1 cellular context compared by ENCODE assay signal in genomic region chr10:132579027-132579859, GRCh38.
TF ChIP-seq lines count a peak whose summit lies in the region.

No MANE protein-coding gene starts in this region.

TF ChIP-seq in GM23338, 12 proteins besides CTCF, POLR2A, EP300 and RAD21 (continued from another document):
- TF ChIP-seq NANOG (IDR thresholded peaks at IDR 0.05; ENCODE audit: borderline replicate concordance) (no peak), ZNF114 (CRISPR knock-in tag; IDR thresholded peaks at IDR 0.05) (no peak), EZH2 (IDR thresholded peaks at IDR 0.05; ENCODE audit: low read depth, unreplicated experiment) (no peak)
- TF ChIP-seq, protein P1, sequence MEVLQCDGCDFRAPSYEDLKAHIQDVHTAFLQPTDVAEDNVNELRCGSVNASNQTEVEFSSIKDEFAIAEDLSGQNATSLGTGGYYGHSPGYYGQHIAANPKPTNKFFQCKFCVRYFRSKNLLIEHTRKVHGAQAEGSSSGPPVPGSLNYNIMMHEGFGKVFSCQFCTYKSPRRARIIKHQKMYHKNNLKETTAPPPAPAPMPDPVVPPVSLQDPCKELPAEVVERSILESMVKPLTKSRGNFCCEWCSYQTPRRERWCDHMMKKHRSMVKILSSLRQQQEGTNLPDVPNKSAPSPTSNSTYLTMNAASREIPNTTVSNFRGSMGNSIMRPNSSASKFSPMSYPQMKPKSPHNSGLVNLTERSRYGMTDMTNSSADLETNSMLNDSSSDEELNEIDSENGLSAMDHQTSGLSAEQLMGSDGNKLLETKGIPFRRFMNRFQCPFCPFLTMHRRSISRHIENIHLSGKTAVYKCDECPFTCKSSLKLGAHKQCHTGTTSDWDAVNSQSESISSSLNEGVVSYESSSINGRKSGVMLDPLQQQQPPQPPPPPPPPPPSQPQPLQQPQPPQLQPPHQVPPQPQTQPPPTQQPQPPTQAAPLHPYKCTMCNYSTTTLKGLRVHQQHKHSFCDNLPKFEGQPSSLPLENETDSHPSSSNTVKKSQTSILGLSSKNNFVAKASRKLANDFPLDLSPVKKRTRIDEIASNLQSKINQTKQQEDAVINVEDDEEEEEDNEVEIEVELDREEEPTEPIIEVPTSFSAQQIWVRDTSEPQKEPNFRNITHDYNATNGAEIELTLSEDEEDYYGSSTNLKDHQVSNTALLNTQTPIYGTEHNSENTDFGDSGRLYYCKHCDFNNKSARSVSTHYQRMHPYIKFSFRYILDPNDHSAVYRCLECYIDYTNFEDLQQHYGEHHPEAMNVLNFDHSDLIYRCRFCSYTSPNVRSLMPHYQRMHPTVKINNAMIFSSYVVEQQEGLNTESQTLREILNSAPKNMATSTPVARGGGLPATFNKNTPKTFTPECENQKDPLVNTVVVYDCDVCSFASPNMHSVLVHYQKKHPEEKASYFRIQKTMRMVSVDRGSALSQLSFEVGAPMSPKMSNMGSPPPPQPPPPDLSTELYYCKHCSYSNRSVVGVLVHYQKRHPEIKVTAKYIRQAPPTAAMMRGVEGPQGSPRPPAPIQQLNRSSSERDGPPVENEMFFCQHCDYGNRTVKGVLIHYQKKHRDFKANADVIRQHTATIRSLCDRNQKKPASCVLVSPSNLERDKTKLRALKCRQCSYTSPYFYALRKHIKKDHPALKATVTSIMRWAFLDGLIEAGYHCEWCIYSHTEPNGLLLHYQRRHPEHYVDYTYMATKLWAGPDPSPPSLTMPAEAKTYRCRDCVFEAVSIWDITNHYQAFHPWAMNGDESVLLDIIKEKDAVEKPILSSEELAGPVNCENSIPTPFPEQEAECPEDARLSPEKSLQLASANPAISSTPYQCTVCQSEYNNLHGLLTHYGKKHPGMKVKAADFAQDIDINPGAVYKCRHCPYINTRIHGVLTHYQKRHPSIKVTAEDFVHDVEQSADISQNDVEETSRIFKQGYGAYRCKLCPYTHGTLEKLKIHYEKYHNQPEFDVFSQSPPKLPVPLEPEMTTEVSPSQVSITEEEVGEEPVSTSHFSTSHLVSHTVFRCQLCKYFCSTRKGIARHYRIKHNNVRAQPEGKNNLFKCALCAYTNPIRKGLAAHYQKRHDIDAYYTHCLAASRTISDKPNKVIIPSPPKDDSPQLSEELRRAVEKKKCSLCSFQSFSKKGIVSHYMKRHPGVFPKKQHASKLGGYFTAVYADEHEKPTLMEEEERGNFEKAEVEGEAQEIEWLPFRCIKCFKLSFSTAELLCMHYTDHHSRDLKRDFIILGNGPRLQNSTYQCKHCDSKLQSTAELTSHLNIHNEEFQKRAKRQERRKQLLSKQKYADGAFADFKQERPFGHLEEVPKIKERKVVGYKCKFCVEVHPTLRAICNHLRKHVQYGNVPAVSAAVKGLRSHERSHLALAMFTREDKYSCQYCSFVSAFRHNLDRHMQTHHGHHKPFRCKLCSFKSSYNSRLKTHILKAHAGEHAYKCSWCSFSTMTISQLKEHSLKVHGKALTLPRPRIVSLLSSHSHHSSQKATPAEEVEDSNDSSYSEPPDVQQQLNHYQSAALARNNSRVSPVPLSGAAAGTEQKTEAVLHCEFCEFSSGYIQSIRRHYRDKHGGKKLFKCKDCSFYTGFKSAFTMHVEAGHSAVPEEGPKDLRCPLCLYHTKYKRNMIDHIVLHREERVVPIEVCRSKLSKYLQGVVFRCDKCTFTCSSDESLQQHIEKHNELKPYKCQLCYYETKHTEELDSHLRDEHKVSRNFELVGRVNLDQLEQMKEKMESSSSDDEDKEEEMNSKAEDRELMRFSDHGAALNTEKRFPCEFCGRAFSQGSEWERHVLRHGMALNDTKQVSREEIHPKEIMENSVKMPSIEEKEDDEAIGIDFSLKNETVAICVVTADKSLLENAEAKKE (CRISPR knock-in tag; IDR thresholded peaks at IDR 0.05) = no peak
